16 cellular contexts compared by ENCODE assay signal in the genomic region with DNA sequence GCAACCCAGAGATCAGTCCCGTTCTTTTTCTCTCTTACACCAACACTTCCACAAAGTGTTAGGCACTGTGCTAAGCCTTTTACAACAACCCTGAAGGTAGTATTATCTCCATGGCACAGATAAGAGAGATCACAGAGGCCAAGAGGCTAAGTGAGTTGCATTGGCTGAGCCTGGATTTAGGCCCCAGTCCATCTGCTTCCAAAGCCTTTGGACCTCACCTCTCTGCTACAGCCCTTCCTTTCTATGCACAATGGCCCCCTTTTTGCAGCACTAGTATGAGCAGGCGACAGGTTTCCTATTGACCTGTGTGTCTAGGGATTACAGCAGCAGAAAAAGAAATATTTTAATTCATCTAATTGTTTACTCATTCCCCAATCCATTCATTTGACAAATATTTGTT.
DNase-seq lines count a peak whose midpoint lies in the region; ATAC-seq and TF ChIP-seq lines count a peak whose summit lies in the region.
"Had no signal": no experiment of that assay in that cellular context is flagged by ENCODE, and none has a peak within 500 bp of the region (broad histone marks: within the 10 kb centered on the region; RNA-seq: fewer than 3 reads in every experiment).

No MANE protein-coding gene starts in this region.

- no peak for TF ChIP-seq CTCF in cardiac muscle cell (IDR thresholded peaks at IDR 0.05; ENCODE audit: low read depth, low read length)
- TF ChIP-seq CTCF in right atrium auricular region (IDR thresholded peaks at IDR 0.05), result no peak
- TF ChIP-seq CTCF in esophagus muscularis mucosa (IDR thresholded peaks at IDR 0.05), result no peak

- H3K4me3 ChIP-seq in cardiac muscle cell (no peak overlapping the region), right atrium auricular region (no peak overlapping the region), esophagus muscularis mucosa (no peak overlapping the region)
- H3K4me3 ChIP-seq: BLaER1, GM23248, HAP-1, K562 had no signal

- WGBS in esophagus muscularis mucosa, result 65% methylated on average over 2 of the region's 2 CpGs

- no peaks in the 10 kb centered on the region for H3K9me3 ChIP-seq in cardiac muscle cell (ENCODE audit: low read depth)
- H3K9me3 ChIP-seq in right atrium auricular region, result no peaks in the 10 kb centered on the region
- no peaks in the 10 kb centered on the region for H3K9me3 ChIP-seq in esophagus muscularis mucosa
- H3K9me3 ChIP-seq: BLaER1, HAP-1 had no signal

- no peaks in the 10 kb centered on the region for H3K36me3 ChIP-seq in cardiac muscle cell
- H3K36me3 ChIP-seq in right atrium auricular region, result no peaks in the 10 kb centered on the region
- H3K36me3 ChIP-seq in esophagus muscularis mucosa, result no peaks in the 10 kb centered on the region
- H3K36me3 ChIP-seq: BLaER1, HAP-1 had no signal

- H3K4me1 ChIP-seq in cardiac muscle cell (ENCODE audit: low read depth), result peaks cover 24% of the 10 kb centered on the region
- no peaks in the 10 kb centered on the region for H3K4me1 ChIP-seq in right atrium auricular region
- peaks cover 4 to 16% (median 9%) of the 10 kb centered on the region in 4 donors for H3K4me1 ChIP-seq in esophagus muscularis mucosa
- H3K4me1 ChIP-seq: HAP-1 had no signal

- H3K27ac ChIP-seq in cardiac muscle cell, result peak overlapping the region; percentile 11
- no peak overlapping the region for H3K27ac ChIP-seq in right atrium auricular region
- no peak overlapping the region for H3K27ac ChIP-seq in esophagus muscularis mucosa (replicated peaks in 1 of 4)
- H3K27ac ChIP-seq: BLaER1, GM23248 had no signal

- DNase-seq in cardiac muscle cell (ENCODE audit: low read depth in 1 of 2, low spot score in 1 of 2) (no peak), right atrium auricular region (ENCODE audit: low spot score) (no peak), NCI-H82 (lab: John Stamatoyannopoulos, UW) (peak; percentile 91), esophagus muscularis mucosa (ENCODE audit: extremely low spot score) (peak; percentile 88), NCI-H1417 treated with DMSO at 0.1 percent for 48 hours (lab: John Stamatoyannopoulos, UW) (no peak), NCI-H1694 treated with DMSO at 0.1 percent for 48 hours (lab: John Stamatoyannopoulos, UW) (no peak)
- DNase-seq: 8988T; Calu3; CD4-positive, alpha-beta memory T cell; GF-D8; GM23248; IMR-90 had no signal

- no peak for TF ChIP-seq EP300 in esophagus muscularis mucosa (IDR thresholded peaks at IDR 0.05)

- H3K27me3 ChIP-seq in cardiac muscle cell, result no peaks in the 10 kb centered on the region
- no peaks in the 10 kb centered on the region for H3K27me3 ChIP-seq in right atrium auricular region
- H3K27me3 ChIP-seq in esophagus muscularis mucosa, result no peaks in the 10 kb centered on the region
- H3K27me3 ChIP-seq: BLaER1 had no signal

- intact Hi-C loops in esophagus muscularis mucosa (cut with DNase I), result no loop called here

- no peak for ATAC-seq in HG02938 (IDR thresholded peaks at IDR 0.05; ENCODE audit: unreplicated experiment)
- ATAC-seq: K562 had no signal

- TF ChIP-seq POLR2A in esophagus muscularis mucosa (IDR thresholded peaks at IDR 0.05; ENCODE audit: low read depth), result no peak

Comparison
In these comparisons a context has a peak if more than half of its experiments do, and no peak if none do; other contexts are left out.
1. DNase-seq: peak in NCI-H82 (single experiment) and esophagus muscularis mucosa (single experiment); none in cardiac muscle cell (0 of 2), right atrium auricular region (single experiment), NCI-H1417 treated with DMSO at 0.1 percent for 48 hours (single experiment) and NCI-H1694 treated with DMSO at 0.1 percent for 48 hours (single experiment).